In genomic region chr16:84617631-84618427, GRCh38 we compare ENCODE assay signal across 8 cellular contexts.
DNase-seq lines count a peak whose midpoint lies in the region; ATAC-seq, FAIRE-seq and TF ChIP-seq lines count a peak whose summit lies in the region.

Gene COTL1 (minus strand): TSS chr16:84618078. CDS start chr16:84617914, 164 bp downstream.

- TF ChIP-seq CTCF in retinal pigment epithelial cell (conservative IDR thresholded peaks at IDR 0.05; ENCODE audit: low read depth, low read length), result no peak

- FAIRE-seq in GM18507 (lab: Jason Lieb, UNC), result peak; percentile 88

- peak; percentile 84 for ATAC-seq in HG02981 (IDR thresholded peaks at IDR 0.05; ENCODE audit: unreplicated experiment)
- no peak for ATAC-seq in HG02884 (IDR thresholded peaks at IDR 0.05; ENCODE audit: unreplicated experiment)

- H3K4me3 ChIP-seq in retinal pigment epithelial cell (ENCODE audit: low read length), result peak within 1 kb of the TSS; percentile 71

- peak; percentile 88 for DNase-seq in GM18507 (ENCODE audit: extremely low spot score, insufficient read length, low read depth)
- peak; percentile 85 to 91 for DNase-seq in NCI-H2081 (lab: John Stamatoyannopoulos, UW)
- DNase-seq in T-helper 9 cell, result peak; percentile 89
- peak; percentile 99 for DNase-seq in astrocyte of the hippocampus (ENCODE audit: low read depth, low spot score)
- peak; percentile 89 to 90 for DNase-seq in hippocampal formation (lab: John Stamatoyannopoulos, UW)
- DNase-seq in retinal pigment epithelial cell (ENCODE audit: low read depth), result peak; percentile 92
